Comparison of ENCODE assay signal across 19 cellular contexts in genomic region chr6:114020223-114020622, GRCh38. TPM values are rescaled to one million over a fixed set of nuclear protein-coding genes. Genes with fewer than 3 reads are reported as not detected.
A peak's percentile ranks its signal among the peaks of the same experiment; 100 is the strongest.
DNase-seq lines count a peak whose midpoint lies in the region; ATAC-seq and TF ChIP-seq lines count a peak whose summit lies in the region.
"Had no signal": no experiment of that assay in that cellular context is flagged by ENCODE, and none has a peak within 500 bp of the region (broad histone marks: within the 10 kb centered on the region; RNA-seq: fewer than 3 reads in every experiment).

No MANE protein-coding gene starts in this region.

- H3K36me3 ChIP-seq in DND-41 (ENCODE audit: insufficient read depth, low read length) (no peaks in the 10 kb centered on the region), neuronal stem cell (replicated peaks in 1 of 2; ENCODE audit: control insufficient read depth in 2 of 2, insufficient read depth in 2 of 2, low read length in 2 of 2) (no peaks in the 10 kb centered on the region), upper lobe of right lung (no peaks in the 10 kb centered on the region)

- H2BK120ac ChIP-seq in neuronal stem cell (ENCODE audit: low read depth, low read length) = no peak overlapping the region

- no peaks in the 10 kb centered on the region for H3K4me1 ChIP-seq in DND-41 (ENCODE audit: insufficient read depth, low read length)
- no peaks in the 10 kb centered on the region for H3K4me1 ChIP-seq in neuronal stem cell (ENCODE audit: control insufficient read depth in 2 of 2, insufficient read depth in 1 of 2, low read depth in 1 of 2, low read length in 2 of 2)
- H3K4me1 ChIP-seq in upper lobe of right lung = no peaks in the 10 kb centered on the region

- no peaks in the 10 kb centered on the region for H3K79me1 ChIP-seq in neuronal stem cell (ENCODE audit: low read depth, low read length)

- no peak for TF ChIP-seq CTCF in DND-41 (IDR thresholded peaks at IDR 0.05; ENCODE audit: borderline replicate concordance, extremely low read depth, low read length, poor library complexity, severe bottlenecking)
- no peak for TF ChIP-seq CTCF in upper lobe of right lung (IDR thresholded peaks at IDR 0.05)

- H3K27me3 ChIP-seq in DND-41 (ENCODE audit: insufficient read depth, low read length, poor library complexity) (no peaks in the 10 kb centered on the region), neuronal stem cell (ENCODE audit: control insufficient read depth in 3 of 3, insufficient read depth in 3 of 3, low read depth in 1 of 3, low read length in 3 of 3) (no peaks in the 10 kb centered on the region), upper lobe of right lung (no peaks in the 10 kb centered on the region)

- H3K18ac ChIP-seq in neuronal stem cell (ENCODE audit: low read length) = peak overlapping the region; percentile 38

- no peak overlapping the region for H4K91ac ChIP-seq in neuronal stem cell (ENCODE audit: low read depth, low read length, poor library complexity)

- H3K9ac ChIP-seq in DND-41 (ENCODE audit: low read depth, low read length) = no peak overlapping the region
- H3K9ac ChIP-seq in neuronal stem cell (ENCODE audit: low read depth, low read length, poor library complexity) = peak overlapping the region; percentile 30
- H3K9ac ChIP-seq: GM23248 had no signal

- no peak for DNase-seq in DND-41
- DNase-seq in caudate nucleus (lab: John Stamatoyannopoulos, UW) = peak in 39 of 61 donors; percentile 7 to 85 (median 38)
- DNase-seq in neuronal stem cell (ENCODE audit: low spot score) = no peak
- DNase-seq in putamen (ENCODE audit: low spot score) = peak; percentile 54
- no peak for DNase-seq in HuH-7 (ENCODE audit: low spot score)
- no peak for DNase-seq in activated CD8-positive, alpha-beta memory T cell treated with anti-CD3 and anti-CD28 coated beads, Interleukin-2, amount 10 ng/mL, durations not matched to agents 7 days and 5 days
- no peak for DNase-seq in upper lobe of right lung
- DNase-seq in SKM-1 (lab: John Stamatoyannopoulos, UW; ENCODE audit: unreplicated experiment) = no peak
- DNase-seq: C1 segment of cervical spinal cord; Calu3; CD4-positive, alpha-beta memory T cell; COR-L47; DMS153; EL; GDM1; GM23248; H9 had no signal

- H3K4me1 Mint-ChIP-seq in activated CD8-positive, alpha-beta memory T cell treated with anti-CD3 and anti-CD28 coated beads, Interleukin-2, amount 10 ng/mL, durations not matched to agents 7 days and 5 days = no peaks in the 10 kb centered on the region
- H3K4me1 Mint-ChIP-seq: CD4-positive, alpha-beta memory T cell had no signal

- no peak overlapping the region for H2BK12ac ChIP-seq in neuronal stem cell (ENCODE audit: low read length)

- H3K9me3 Mint-ChIP-seq in activated CD8-positive, alpha-beta memory T cell treated with anti-CD3 and anti-CD28 coated beads, Interleukin-2, amount 10 ng/mL, durations not matched to agents 7 days and 5 days (ENCODE audit: low read depth) = no peaks in the 10 kb centered on the region

- no peak overlapping the region for H3K4me2 ChIP-seq in DND-41 (ENCODE audit: insufficient read depth, low read length)
- no peak overlapping the region for H3K4me2 ChIP-seq in neuronal stem cell (ENCODE audit: insufficient read depth, low read length, poor library complexity, severe bottlenecking)

- no peak overlapping the region for H4K8ac ChIP-seq in neuronal stem cell (ENCODE audit: low read depth, low read length)

- intact Hi-C loops in upper lobe of right lung (cut with DNase I) = no loop called here

- no peak overlapping the region for H3K23ac ChIP-seq in neuronal stem cell (ENCODE audit: low read depth, low read length, poor library complexity)

- H3K14ac ChIP-seq in neuronal stem cell (ENCODE audit: low read length) = no peak overlapping the region

- CTCF ChIA-PET in activated CD8-positive, alpha-beta memory T cell treated with anti-CD3 and anti-CD28 coated beads, Interleukin-2, amount 10 ng/mL, durations not matched to agents 7 days and 5 days (lab: Charles Lee) = no interaction called here

- no peaks in the 10 kb centered on the region for H4K20me1 ChIP-seq in DND-41 (ENCODE audit: insufficient read depth, low read length)

- H2BK15ac ChIP-seq in neuronal stem cell (ENCODE audit: low read length) = no peak overlapping the region

- WGBS in neuronal stem cell (ENCODE audit: extremely low coverage in 2 of 2, insufficient read length in 2 of 2, insufficient replicate concordance in 1 of 2), 2 donors = no CpG with 5 or more reads among the region's 15 CpGs

- H3K27ac ChIP-seq in DND-41 (ENCODE audit: low read length) (no peak overlapping the region), caudate nucleus (ENCODE audit: low read depth, low read length) (peak overlapping the region; percentile 52), neuronal stem cell (replicated peaks; ENCODE audit: low read length) (no peak overlapping the region), upper lobe of right lung (no peak overlapping the region)
- H3K27ac ChIP-seq: GM23248 had no signal

- H3K9me3 ChIP-seq in DND-41 (ENCODE audit: insufficient read depth, low read length, severe bottlenecking) = no peaks in the 10 kb centered on the region
- H3K9me3 ChIP-seq in neuronal stem cell (replicated peaks in 1 of 2; ENCODE audit: control insufficient read depth in 2 of 2, insufficient read depth in 1 of 2, low read depth in 1 of 2, low read length in 2 of 2) = no peaks in the 10 kb centered on the region
- H3K9me3 ChIP-seq in upper lobe of right lung = no peaks in the 10 kb centered on the region

- ATAC-seq in DND-41 (ENCODE audit: insufficient read depth, low read depth) (peak; percentile 22; the same call in 1 of the 3 replicates), upper lobe of right lung (no peak)
- no peak for ATAC-seq in activated CD8-positive, alpha-beta memory T cell treated with anti-CD3 and anti-CD28 coated beads, Interleukin-2, amount 10 ng/mL, durations not matched to agents 7 days and 5 days
- ATAC-seq: GM12878, HCT116 had no signal

- H3K4me3 ChIP-seq in DND-41 (ENCODE audit: low read depth in 1 of 2, low read length in 2 of 2) (no peak overlapping the region), neuronal stem cell (ENCODE audit: low read length in 2 of 2) (no peak overlapping the region), upper lobe of right lung (no peak overlapping the region)
- H3K4me3 ChIP-seq: GM12878, GM23248 had no signal

- peak overlapping the region; percentile 75 for H2AK5ac ChIP-seq in neuronal stem cell (ENCODE audit: low read depth, low read length)

- H3K79me2 ChIP-seq in DND-41 (ENCODE audit: insufficient read depth, low read length) = no peaks in the 10 kb centered on the region

- H2BK5ac ChIP-seq in neuronal stem cell (ENCODE audit: low read length) = no peak overlapping the region

- H3K27ac Mint-ChIP-seq in activated CD8-positive, alpha-beta memory T cell treated with anti-CD3 and anti-CD28 coated beads, Interleukin-2, amount 10 ng/mL, durations not matched to agents 7 days and 5 days = no peak overlapping the region
- H3K27ac Mint-ChIP-seq: CD4-positive, alpha-beta memory T cell; H9 had no signal

- H3K36me3 Mint-ChIP-seq in activated CD8-positive, alpha-beta memory T cell treated with anti-CD3 and anti-CD28 coated beads, Interleukin-2, amount 10 ng/mL, durations not matched to agents 7 days and 5 days = no peaks in the 10 kb centered on the region
- H3K36me3 Mint-ChIP-seq: CD4-positive, alpha-beta memory T cell had no signal

- no peaks in the 10 kb centered on the region for H3K27me3 Mint-ChIP-seq in activated CD8-positive, alpha-beta memory T cell treated with anti-CD3 and anti-CD28 coated beads, Interleukin-2, amount 10 ng/mL, durations not matched to agents 7 days and 5 days

- no peak overlapping the region for H2AFZ ChIP-seq in DND-41 (ENCODE audit: low read depth, low read length)
- H2AFZ ChIP-seq in neuronal stem cell (ENCODE audit: low read length) = no peak overlapping the region
- H2AFZ ChIP-seq: GM23248 had no signal

- H3K4ac ChIP-seq in neuronal stem cell (ENCODE audit: low read length) = no peak overlapping the region

- H3K4me3 Mint-ChIP-seq in activated CD8-positive, alpha-beta memory T cell treated with anti-CD3 and anti-CD28 coated beads, Interleukin-2, amount 10 ng/mL, durations not matched to agents 7 days and 5 days = no peak overlapping the region
- H3K4me3 Mint-ChIP-seq: CD4-positive, alpha-beta memory T cell; H9 had no signal

RNA-seq across cellular contexts. Expression of gene HDAC2, which starts 49.3 kb away (rescaled TPM):
- 237 TPM for polyA plus RNA-seq in neuronal stem cell (2013, experiment 1 of 2)
- polyA plus RNA-seq in neuronal stem cell (2013, experiment 2 of 2) = 242 TPM
- total RNA-seq in activated CD8-positive, alpha-beta memory T cell treated with anti-CD3 and anti-CD28 coated beads, Interleukin-2, amount 10 ng/mL, durations not matched to agents 7 days and 5 days = 10 to 100 TPM; 62.4 to 75.5 TPM
- 62.2 TPM for total RNA-seq in upper lobe of right lung

Comparison
In these comparisons a context has a peak if more than half of its experiments do, and no peak if none do; other contexts are left out.
1. DNase-seq: peak in caudate nucleus (39 of 61) and putamen (single experiment); none in DND-41 (single experiment), neuronal stem cell (single experiment), HuH-7 (single experiment), activated CD8-positive, alpha-beta memory T cell treated with anti-CD3 and anti-CD28 coated beads, Interleukin-2, amount 10 ng/mL, durations not matched to agents 7 days and 5 days (single experiment), upper lobe of right lung (single experiment) and SKM-1 (single experiment).